ENCODE assay signal across 8 cellular contexts in genomic region chr10:124539935-124540641, GRCh38.
DNase-seq lines count a peak whose midpoint lies in the region; ATAC-seq and TF ChIP-seq lines count a peak whose summit lies in the region.

No MANE protein-coding gene starts in this region.

- no peaks in the 10 kb centered on the region for H3K9me3 Mint-ChIP-seq in activated naive CD4-positive, alpha-beta T cell treated with anti-CD3 and anti-CD28 coated beads, Interleukin-2, amount 50 U/mL, for 72 hours

- no peak for TF ChIP-seq POLR2A in spleen (IDR thresholded peaks at IDR 0.05)

- H3K27ac ChIP-seq in spleen, result peak overlapping the region in 5 of 8 donors; percentile 58 to 87 (median 78)

- intact Hi-C loops in left ventricle myocardium superior (cut with micrococcal nuclease), result loop anchor here (10.0 kb wide), 1 partner anchor 285 kb away; no protein-coding TSS in a partner anchor
- intact Hi-C loops in spleen (cut with DNase I; ENCODE audit: low total_unique reads), result loop anchor here (10.0 kb wide), 1 partner anchor 75 kb away; no protein-coding TSS in a partner anchor

- no peak overlapping the region for H3K27ac Mint-ChIP-seq in activated naive CD4-positive, alpha-beta T cell treated with anti-CD3 and anti-CD28 coated beads, Interleukin-2, amount 50 U/mL, for 72 hours

- H3K9me3 ChIP-seq in spleen, result no peaks in the 10 kb centered on the region

- H3K27me3 ChIP-seq in spleen (replicated peaks in 1 of 7), result no peaks in the 10 kb centered on the region

- peak; percentile 63 to 88 (median 80) for TF ChIP-seq CTCF in spleen (IDR thresholded peaks at IDR 0.05 in 8 of 11, conservative IDR thresholded peaks at IDR 0.05 in 3 of 11)

- ATAC-seq in HG02588 (IDR thresholded peaks at IDR 0.05; ENCODE audit: unreplicated experiment), result peak; percentile 45
- peak; percentile 88 for ATAC-seq in SK-N-SH treated with all-trans-retinoic acid at 6 μM for 48 hours
- ATAC-seq in activated naive CD4-positive, alpha-beta T cell treated with anti-CD3 and anti-CD28 coated beads, Interleukin-2, amount 50 U/mL, for 72 hours, result peak; percentile 79 to 81
- ATAC-seq in left ventricle myocardium superior, result peak; percentile 88
- no peak for ATAC-seq in GM18861 (IDR thresholded peaks at IDR 0.05; ENCODE audit: unreplicated experiment)

- peak overlapping the region in 1 of 8 donors; percentile 16 for H3K4me3 ChIP-seq in spleen

- H3K4me1 ChIP-seq in spleen, result peaks cover 10 to 99% (median 56%) of the 10 kb centered on the region in 6 donors

- 27 to 50% (median 32%) methylated on average over 17 to 26 of the region's 26 CpGs for WGBS in spleen, 5 donors

- DNase-seq in ELR (ENCODE audit: low read depth) (peak; percentile 54), left ventricle myocardium superior (peak; percentile 84), spleen (peak; percentile 95), superior temporal gyrus (ENCODE audit: extremely low spot score) (no peak)
- peak in 1 of 2 donors; percentile 65 for DNase-seq in activated naive CD4-positive, alpha-beta T cell treated with anti-CD3 and anti-CD28 coated beads, Interleukin-2, amount 50 U/mL, for 72 hours (ENCODE audit: low spot score in 2 of 2)

- H3K36me3 ChIP-seq in spleen, result no peaks in the 10 kb centered on the region

- no peaks in the 10 kb centered on the region for H3K36me3 Mint-ChIP-seq in activated naive CD4-positive, alpha-beta T cell treated with anti-CD3 and anti-CD28 coated beads, Interleukin-2, amount 50 U/mL, for 72 hours

TF ChIP-seq in SK-N-SH treated with all-trans-retinoic acid at 6 μM for 48 hours, 23 proteins besides CTCF, POLR2A, EP300 and RAD21:
- 0 out of 2 replicates have a peak, but pooled peaks have one; percentile 28 for TF ChIP-seq TSHZ2 (CRISPR knock-in tag; IDR thresholded peaks at IDR 0.05)
- no peak for TF ChIP-seq PATZ1 (CRISPR knock-in tag; IDR thresholded peaks at IDR 0.05; ENCODE audit: borderline replicate concordance)
